Comparison of ENCODE assay signal across 1 cellular context in genomic region chr15:80157215-80157614, GRCh38.
TF ChIP-seq lines count a peak whose summit lies in the region.

No MANE protein-coding gene starts in this region.

TF ChIP-seq in IMR-90, 13 proteins besides CTCF, POLR2A, EP300 and RAD21 (continued from another document):
- TF ChIP-seq BHLHE40 (IDR thresholded peaks at IDR 0.05; ENCODE audit: low read depth, low read length) = no peak
